In genomic region chr16:19008770-19009169, GRCh38 we compare ENCODE assay signal across 23 cellular contexts. TPM values are rescaled to one million over a fixed set of nuclear protein-coding genes. Genes with fewer than 3 reads are reported as not detected.
A peak's percentile ranks its signal among the peaks of the same experiment; 100 is the strongest.
DNase-seq lines count a peak whose midpoint lies in the region; ATAC-seq, FAIRE-seq and TF ChIP-seq lines count a peak whose summit lies in the region.
"Had no signal": no experiment of that assay in that cellular context is flagged by ENCODE, and none has a peak within 500 bp of the region (broad histone marks: within the 10 kb centered on the region; RNA-seq: fewer than 3 reads in every experiment).

No MANE protein-coding gene starts in this region.

- no peaks in the 10 kb centered on the region for H3K36me3 Mint-ChIP-seq in stimulated activated effector memory CD8-positive, alpha-beta T cell treated with anti-CD3 and anti-CD28 coated beads, Interleukin-12 subunit alpha, Interleukin-12 subunit beta, amount 100 ng/mL, for 72 hours
- H3K36me3 Mint-ChIP-seq in Caco-2 (ENCODE audit: insufficient read depth, unreplicated experiment): no peaks in the 10 kb centered on the region

- CTCF ChIA-PET in AG04449 (lab: Yijun Ruan, JAX) (interaction anchor here (2.0 kb wide), 1 partner anchor 10 kb away, joined by 5 read pairs; no protein-coding TSS in a partner anchor), K562 (lab: Yijun Ruan, JAX; ENCODE audit: low intra/inter-chr PET ratio) (no interaction called here), Caco-2 (lab: Charles Lee) (interaction anchor here (1.3 kb wide), 1 partner anchor 25 kb away, joined by 4 read pairs; the partner anchor contains the start of gene TMC7)

- no peaks in the 10 kb centered on the region for H3K9me3 Mint-ChIP-seq in stimulated activated effector memory CD8-positive, alpha-beta T cell treated with anti-CD3 and anti-CD28 coated beads, Interleukin-12 subunit alpha, Interleukin-12 subunit beta, amount 100 ng/mL, for 72 hours
- no peaks in the 10 kb centered on the region for H3K9me3 Mint-ChIP-seq in Caco-2 (ENCODE audit: unreplicated experiment)
- H3K9me3 Mint-ChIP-seq: activated CD4-positive, alpha-beta T cell treated with anti-CD3 and anti-CD28 coated beads, Interleukin-2, amount 10 ng/mL, durations not matched to agents 7 days and 5 days had no signal

- H3K9me3 ChIP-seq in K562 (replicated peaks; ENCODE audit: control insufficient read depth, insufficient read depth, low read depth, low read length) (peaks cover 5% of the 10 kb centered on the region; the same call in 1 of the 2 replicates), Caco-2 (no peaks in the 10 kb centered on the region)
- H3K9me3 ChIP-seq: body of pancreas, SK-N-SH, upper lobe of left lung had no signal

- 21% methylated on average over 3 of the region's 3 CpGs for WGBS in K562 (ENCODE audit: insufficient coverage, low coverage, missing lambda C conversion rate)

- no peak overlapping the region for H3K4me3 Mint-ChIP-seq in stimulated activated effector memory CD8-positive, alpha-beta T cell treated with anti-CD3 and anti-CD28 coated beads, Interleukin-12 subunit alpha, Interleukin-12 subunit beta, amount 100 ng/mL, for 72 hours
- no peak overlapping the region for H3K4me3 Mint-ChIP-seq in Caco-2 (ENCODE audit: unreplicated experiment)
- H3K4me3 Mint-ChIP-seq: activated CD4-positive, alpha-beta T cell treated with anti-CD3 and anti-CD28 coated beads, Interleukin-2, amount 10 ng/mL, durations not matched to agents 7 days and 5 days; neural progenitor cell had no signal

- DNase-seq in AG04449 (ENCODE audit: low read depth, low spot score) (peak; percentile 12), HFF-Myc (ENCODE audit: extremely low read depth, low read depth) (peak; percentile 76), K562 (ENCODE audit: extremely low read depth in 1 of 4, low spot score in 3 of 4) (no peak), fibroblast of villous mesenchyme (ENCODE audit: low read depth) (peak; percentile 56), Ammon's horn (ENCODE audit: low spot score) (no peak), Caco-2 (no peak)
- no peak for DNase-seq in stimulated activated effector memory CD8-positive, alpha-beta T cell treated with anti-CD3 and anti-CD28 coated beads, Interleukin-12 subunit alpha, Interleukin-12 subunit beta, amount 100 ng/mL, for 72 hours (ENCODE audit: low spot score in 2 of 2)
- DNase-seq: activated CD4-positive, alpha-beta T cell treated with anti-CD3 and anti-CD28 coated beads, Interleukin-2, amount 10 ng/mL, durations not matched to agents 7 days and 5 days; activated naive CD4-positive, alpha-beta T cell; body of pancreas; NCI-H1048; NCI-H2081 treated with DMSO at 0.1 percent for 48 hours; NCI-H524 treated with DMSO at 0.1 percent for 48 hours; stimulated activated naive CD4-positive, alpha-beta T cell; upper lobe of left lung had no signal

- no peaks in the 10 kb centered on the region for H3K9me1 ChIP-seq in K562 (ENCODE audit: control insufficient read depth, insufficient read depth, low read length)

- H3K27ac Mint-ChIP-seq in stimulated activated effector memory CD8-positive, alpha-beta T cell treated with anti-CD3 and anti-CD28 coated beads, Interleukin-12 subunit alpha, Interleukin-12 subunit beta, amount 100 ng/mL, for 72 hours: no peak overlapping the region
- no peak overlapping the region for H3K27ac Mint-ChIP-seq in Caco-2 (ENCODE audit: unreplicated experiment)
- H3K27ac Mint-ChIP-seq: activated CD4-positive, alpha-beta T cell treated with anti-CD3 and anti-CD28 coated beads, Interleukin-2, amount 10 ng/mL, durations not matched to agents 7 days and 5 days; neural progenitor cell had no signal

- no peak overlapping the region for H3K27ac ChIP-seq in K562 (ENCODE audit: extremely low read depth, low read depth, low read length)
- H3K27ac ChIP-seq: body of pancreas, upper lobe of left lung had no signal

- ATAC-seq in K562 (no peak), GM21619 (IDR thresholded peaks at IDR 0.05; ENCODE audit: unreplicated experiment) (no peak)
- ATAC-seq in stimulated activated effector memory CD8-positive, alpha-beta T cell treated with anti-CD3 and anti-CD28 coated beads, Interleukin-12 subunit alpha, Interleukin-12 subunit beta, amount 100 ng/mL, for 72 hours: no peak
- ATAC-seq: body of pancreas, esophagus mucosa had no signal

- FAIRE-seq in K562 (lab: Jason Lieb, UNC): peak; percentile 6
- FAIRE-seq: A204.1, GM12891 had no signal

- H3K9ac ChIP-seq in K562 (ENCODE audit: insufficient read depth in 1 of 2, low read depth in 2 of 2, low read length in 2 of 2): no peak overlapping the region
- H3K9ac ChIP-seq: neural progenitor cell, SK-N-SH had no signal

- H3K79me2 ChIP-seq in K562 (ENCODE audit: control insufficient read depth, insufficient read depth, low read length): no peaks in the 10 kb centered on the region

- TF ChIP-seq CTCF in AG04449 (IDR thresholded peaks at IDR 0.05; ENCODE audit: insufficient read depth, low read length, missing control alignments): no peak
- no peak for TF ChIP-seq CTCF in HFF-Myc (IDR thresholded peaks at IDR 0.05; ENCODE audit: low read depth, low read length, missing control alignments)
- TF ChIP-seq CTCF in K562 (IDR thresholded peaks at IDR 0.05 in 2 of 3, conservative IDR thresholded peaks at IDR 0.05 in 1 of 3; ENCODE audit: insufficient read depth in 2 of 3, low read depth in 1 of 3, low read length in 3 of 3): no peak
- no peak for TF ChIP-seq CTCF in fibroblast of villous mesenchyme (IDR thresholded peaks at IDR 0.05; ENCODE audit: insufficient read depth, low read depth, low read length)
- no peak for TF ChIP-seq CTCF in Caco-2 (IDR thresholded peaks at IDR 0.05; ENCODE audit: insufficient read depth in 1 of 2, low read depth in 1 of 2, low read length in 1 of 2, severe bottlenecking in 1 of 2, unreplicated experiment in 1 of 2)

- TF ChIP-seq EP300 in K562 (IDR thresholded peaks at IDR 0.05; ENCODE audit: low read length): no peak

- H3K4me3 ChIP-seq in AG04449 (ENCODE audit: low read depth, low read length): no peak overlapping the region
- no peak overlapping the region for H3K4me3 ChIP-seq in HFF-Myc (replicated peaks; ENCODE audit: low read depth, low read length)
- H3K4me3 ChIP-seq in K562: no peak overlapping the region
- H3K4me3 ChIP-seq in fibroblast of villous mesenchyme (ENCODE audit: low read depth, low read length): no peak overlapping the region
- H3K4me3 ChIP-seq in Caco-2 (ENCODE audit: low read depth, low read length): no peak overlapping the region
- H3K4me3 ChIP-seq: body of pancreas, neural progenitor cell, upper lobe of left lung had no signal

- intact Hi-C loops in K562 (cut with micrococcal nuclease): no loop called here
- intact Hi-C loops in Caco-2 (cut with micrococcal nuclease; ENCODE audit: unreplicated experiment): no loop called here

- no peaks in the 10 kb centered on the region for H3K27me3 ChIP-seq in K562 (ENCODE audit: control insufficient read depth in 2 of 2, insufficient read depth in 2 of 2, low read length in 2 of 2)
- H3K27me3 ChIP-seq in Caco-2 (replicated peaks; ENCODE audit: control insufficient read depth, insufficient read depth, low read length): no peaks in the 10 kb centered on the region
- H3K27me3 ChIP-seq: body of pancreas, neural progenitor cell, upper lobe of left lung had no signal

- no peak for TF ChIP-seq POLR2A in K562 (conservative IDR thresholded peaks at IDR 0.05)

- no peaks in the 10 kb centered on the region for H3K4me1 Mint-ChIP-seq in stimulated activated effector memory CD8-positive, alpha-beta T cell treated with anti-CD3 and anti-CD28 coated beads, Interleukin-12 subunit alpha, Interleukin-12 subunit beta, amount 100 ng/mL, for 72 hours
- H3K4me1 Mint-ChIP-seq in Caco-2 (ENCODE audit: low read depth, unreplicated experiment): no peaks in the 10 kb centered on the region
- H3K4me1 Mint-ChIP-seq: activated CD4-positive, alpha-beta T cell treated with anti-CD3 and anti-CD28 coated beads, Interleukin-2, amount 10 ng/mL, durations not matched to agents 7 days and 5 days had no signal

- TF ChIP-seq RAD21 in K562 (CRISPR knock-in tag; conservative IDR thresholded peaks at IDR 0.05 in 1 of 2, IDR thresholded peaks at IDR 0.05 in 1 of 2): no peak

- H3K27me3 Mint-ChIP-seq in Caco-2 (ENCODE audit: insufficient read depth, unreplicated experiment): no peaks in the 10 kb centered on the region
- H3K27me3 Mint-ChIP-seq: activated CD4-positive, alpha-beta T cell treated with anti-CD3 and anti-CD28 coated beads, Interleukin-2, amount 10 ng/mL, durations not matched to agents 7 days and 5 days had no signal

- BruUV-seq in K562 (replicated peaks; lab: Mats Ljungman, UMichigan): no TSS peak
- BruUV-seq in Caco-2 (replicated peaks; lab: Mats Ljungman, UMichigan): no TSS peak

- POLR2A ChIA-PET in AG04449 (lab: Yijun Ruan, JAX): no interaction called here
- POLR2A ChIA-PET in K562 (lab: Yijun Ruan, JAX): interaction anchor here (1.6 kb wide), 1 partner anchor 15 kb away, joined by 3 read pairs; no protein-coding TSS in a partner anchor
- POLR2A ChIA-PET in Caco-2 (lab: Charles Lee): no interaction called here

- H4K20me1 ChIP-seq in K562 (replicated peaks; ENCODE audit: control insufficient read depth, insufficient read depth, low read length): no peaks in the 10 kb centered on the region

- in situ Hi-C loops in K562 (cut with MboI): no loop called here

- H3K4me1 ChIP-seq in K562 (replicated peaks in 1 of 2; ENCODE audit: control insufficient read depth in 2 of 2, insufficient read depth in 2 of 2, low read length in 2 of 2): 0 out of 5 replicates have a peak, but pooled peaks cover 0 to 3% of the 10 kb centered on the region in 2 experiments
- H3K4me1 ChIP-seq in Caco-2: 0 out of 2 replicates have a peak, but pooled peaks cover 5% of the 10 kb centered on the region
- H3K4me1 ChIP-seq: body of pancreas, upper lobe of left lung had no signal

- H3K4me2 ChIP-seq in K562 (ENCODE audit: insufficient read depth, low read length): no peak overlapping the region
- H3K4me2 ChIP-seq: neural progenitor cell, SK-N-SH had no signal

- H2AFZ ChIP-seq in K562 (ENCODE audit: low read depth, low read length): no peak overlapping the region
- H2AFZ ChIP-seq: neural progenitor cell had no signal

- H3K36me3 ChIP-seq in K562 (ENCODE audit: control insufficient read depth, insufficient read depth, low read length) (no peaks in the 10 kb centered on the region), Caco-2 (ENCODE audit: control insufficient read depth, insufficient read depth, low read length) (no peaks in the 10 kb centered on the region)
- H3K36me3 ChIP-seq: neural progenitor cell had no signal

RNA-seq across cellular contexts. Expression of gene TMC7, which starts 25.0 kb away (rescaled TPM):
- total RNA-seq in K562 (2011; cell fraction: chromatin; rRNA removed; ENCODE audit: low replicate concordance): 7.4 and 8.2 TPM in 2 replicates
- total RNA-seq in K562 (2011; cell fraction: nucleolus; rRNA removed): 4.1 and 5.3 TPM in 2 replicates
- total RNA-seq in K562 (2011; cell fraction: nucleoplasm; rRNA removed): 5.4 and 7.0 TPM in 2 replicates
- total RNA-seq in K562 (2014; rRNA removed) (0.77 and 2.0 TPM in 2 replicates), K562 (2014; rRNA removed; fragmentation: Illumina TruSeq; extraction: Trizol) (1.7 and 1.9 TPM in 2 replicates), K562 (2015; rRNA removed; fragmentation: Illumina TruSeq; extraction: Trizol) (0.57 and 0.76 TPM in 2 replicates), K562 (2021) (1.5 TPM in 2 replicates), fibroblast of villous mesenchyme (under 0.01 and 0.32 TPM in 2 replicates), Caco-2 (2022) (4.0 and 4.5 TPM in 2 replicates)
- polyA plus RNA-seq in K562 (2011; rRNA removed) (0.85 and 1.8 TPM in 2 replicates), K562 (2014; fragmentation: Illumina TruSeq; extraction: Trizol) (1.8 and 2.0 TPM in 2 replicates), K562 (2014; fragmentation: Nextera tagmentation; extraction: Ambion mirVana) (under 1 TPM; 0.08 to 0.32 TPM), K562 (2014; rRNA removed) (1.5 and 1.8 TPM in 2 replicates)
- 1.0 and 1.3 TPM in 2 replicates for polyA plus RNA-seq in K562 (2011; cell fraction: cytosol; rRNA removed)
- polyA plus RNA-seq in K562 (2011; cell fraction: nucleus; rRNA removed): 1.3 and 2.3 TPM in 2 replicates
- polyA plus RNA-seq in K562 (2012): 0.94 and 1.9 TPM in 2 replicates
- polyA minus RNA-seq in K562 (2011; rRNA and poly(A)+ RNA removed): 1.3 and 2.9 TPM in 2 replicates
- 0.82 and 1.7 TPM in 2 replicates for polyA minus RNA-seq in K562 (2011; cell fraction: cytosol; rRNA and poly(A)+ RNA removed)
- 0.89 and 1.3 TPM in 2 replicates for polyA minus RNA-seq in K562 (2011; cell fraction: nucleus; rRNA and poly(A)+ RNA removed)
- total RNA-seq: activated CD4-positive, alpha-beta T cell treated with anti-CD3 and anti-CD28 coated beads, Interleukin-2, amount 10 ng/mL, durations not matched to agents 7 days and 5 days; mononuclear cell; OCI-LY7 had no signal

RNA-seq across cellular contexts. Expression of gene COQ7, which starts 58.6 kb away (rescaled TPM):
- 15.2 and 20.2 TPM in 2 replicates for total RNA-seq in K562 (2011; cell fraction: chromatin; rRNA removed; ENCODE audit: low replicate concordance)
- total RNA-seq in K562 (2011; cell fraction: nucleolus; rRNA removed): 14.1 and 16.3 TPM in 2 replicates
- total RNA-seq in K562 (2011; cell fraction: nucleoplasm; rRNA removed): 16.9 and 18.6 TPM in 2 replicates
- total RNA-seq in K562 (2014; rRNA removed) (22.1 and 23.3 TPM in 2 replicates), K562 (2014; rRNA removed; fragmentation: Illumina TruSeq; extraction: Trizol) (11.2 and 13.0 TPM in 2 replicates), K562 (2015; rRNA removed; fragmentation: Illumina TruSeq; extraction: Trizol) (12.2 and 13.0 TPM in 2 replicates), K562 (2021) (22.5 and 23.4 TPM in 2 replicates), fibroblast of villous mesenchyme (9.9 and 10.0 TPM in 2 replicates), Caco-2 (2022) (15.7 and 17.3 TPM in 2 replicates)
- polyA plus RNA-seq in K562 (2011; rRNA removed) (12.2 and 15.2 TPM in 2 replicates), K562 (2014; fragmentation: Illumina TruSeq; extraction: Trizol) (19.6 and 24.0 TPM in 2 replicates), K562 (2014; fragmentation: Nextera tagmentation; extraction: Ambion mirVana) (1 to 10 TPM; 2.3 to 3.5 TPM), K562 (2014; rRNA removed) (26.1 and 33.4 TPM in 2 replicates)
- polyA plus RNA-seq in K562 (2011; cell fraction: cytosol; rRNA removed): 10.2 and 11.2 TPM in 2 replicates
- 5.8 and 6.8 TPM in 2 replicates for polyA plus RNA-seq in K562 (2011; cell fraction: nucleus; rRNA removed)
- polyA plus RNA-seq in K562 (2012): 11.7 and 15.8 TPM in 2 replicates
- polyA minus RNA-seq in K562 (2011; rRNA and poly(A)+ RNA removed): 18.8 and 21.9 TPM in 2 replicates
- polyA minus RNA-seq in K562 (2011; cell fraction: cytosol; rRNA and poly(A)+ RNA removed): 3.1 and 9.2 TPM in 2 replicates
- 7.8 and 10.3 TPM in 2 replicates for polyA minus RNA-seq in K562 (2011; cell fraction: nucleus; rRNA and poly(A)+ RNA removed)

Comparison
In these comparisons a context has a peak if more than half of its experiments do, and no peak if none do; other contexts are left out.
1. DNase-seq: peak in AG04449 (single experiment), HFF-Myc (single experiment) and fibroblast of villous mesenchyme (single experiment); none in K562 (0 of 4), Ammon's horn (single experiment), stimulated activated effector memory CD8-positive, alpha-beta T cell treated with anti-CD3 and anti-CD28 coated beads, Interleukin-12 subunit alpha, Interleukin-12 subunit beta, amount 100 ng/mL, for 72 hours (0 of 2) and Caco-2 (0 of 2).